Comparison of ENCODE assay signal across 13 cellular contexts in the genomic region with DNA sequence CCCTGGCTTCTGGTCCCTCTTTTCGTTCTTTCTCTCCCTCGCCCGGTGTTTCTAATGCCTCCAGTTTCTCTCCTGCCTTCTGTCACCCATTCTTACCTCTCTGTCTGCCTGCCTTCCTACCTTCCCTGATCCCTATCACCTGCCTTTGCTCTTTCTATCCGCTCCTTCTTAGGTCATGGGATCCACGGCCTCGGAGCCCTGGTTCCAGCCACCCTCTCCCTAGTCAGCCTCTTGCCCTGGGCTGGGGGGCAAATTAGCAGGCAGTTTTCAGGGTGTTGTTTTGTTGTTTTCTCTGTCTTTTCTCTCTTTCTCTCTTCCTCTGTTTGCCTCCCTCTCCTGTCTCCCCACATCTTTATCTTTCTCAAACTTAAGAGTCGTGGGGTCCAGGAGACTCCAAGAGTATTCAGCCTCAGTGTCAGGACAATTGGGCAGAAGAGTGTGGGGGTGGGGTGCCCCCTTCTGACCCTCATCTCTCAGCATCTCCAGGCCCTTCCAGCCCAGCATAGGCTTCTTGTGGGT. TPM values are rescaled to one million over a fixed set of nuclear protein-coding genes. Genes with fewer than 3 reads are reported as not detected.
DNase-seq lines count a peak whose midpoint lies in the region; ATAC-seq, FAIRE-seq and TF ChIP-seq lines count a peak whose summit lies in the region.
"Had no signal": no experiment of that assay in that cellular context is flagged by ENCODE, and none has a peak within 500 bp of the region (broad histone marks: within the 10 kb centered on the region; RNA-seq: fewer than 3 reads in every experiment).

No MANE protein-coding gene starts in this region.

- no peak overlapping the region for H3K4me2 ChIP-seq in GM12878 (ENCODE audit: control insufficient read depth, insufficient read depth)

- no peak for TF ChIP-seq RAD21 in GM12878 (IDR thresholded peaks at IDR 0.05; ENCODE audit: insufficient read depth, low read depth, low read length)

- peaks cover 0 to 2% (median 0%) of the 10 kb centered on the region in 8 donors for H3K9me3 Mint-ChIP-seq in CD4-positive, alpha-beta memory T cell
- H3K9me3 Mint-ChIP-seq in natural killer cell, result no peaks in the 10 kb centered on the region

- WGBS in GM12878 (ENCODE audit: insufficient coverage, insufficient replicate concordance, low lambda C conversion rate, missing lambda C conversion rate), result 14% methylated on average over 7 of the region's 7 CpGs

- in situ Hi-C loops in HAP-1 (cut with MboI; ENCODE audit: low sequenced_read_pairs) (no loop called here), GM12878 (cut with MboI) (no loop called here)

- SMC1A ChIA-PET in GM12878 (lab: Charles Lee; ENCODE audit: uncharacterized antibody, unreplicated experiment), result no interaction called here

- FAIRE-seq in GM12878 (lab: Jason Lieb, UNC), result no peak
- FAIRE-seq: endometrium had no signal

- TF ChIP-seq EP300 in GM12878 (IDR thresholded peaks at IDR 0.05; ENCODE audit: borderline replicate concordance in 1 of 2, control insufficient read depth in 1 of 2, low read depth in 2 of 2, low read length in 2 of 2), result no peak

- ATAC-seq in GM12878, result no peak
- ATAC-seq in natural killer cell, result no peak
- no peak for ATAC-seq in GM21423 (IDR thresholded peaks at IDR 0.05; ENCODE audit: unreplicated experiment)
- ATAC-seq: mucosa of descending colon had no signal

- no peaks in the 10 kb centered on the region for H3K79me2 ChIP-seq in GM12878 (ENCODE audit: control insufficient read depth, insufficient read depth, low read length)

- no peak overlapping the region for H2AFZ ChIP-seq in GM12878 (ENCODE audit: control insufficient read depth, low read depth, low read length)

- H3K27me3 ChIP-seq in CD4-positive, alpha-beta memory T cell (ENCODE audit: insufficient read depth, low read length), result peaks cover 53% of the 10 kb centered on the region
- peaks cover 91% of the 10 kb centered on the region for H3K27me3 ChIP-seq in HAP-1 (ENCODE audit: low read depth)
- H3K27me3 ChIP-seq in GM12878 (replicated peaks in 1 of 2; ENCODE audit: control insufficient read depth in 2 of 2, insufficient read depth in 2 of 2, low read length in 1 of 2), result peaks cover 45 to 46% of the 10 kb centered on the region in 2 experiments

- no peaks in the 10 kb centered on the region for H3K36me3 ChIP-seq in CD4-positive, alpha-beta memory T cell (ENCODE audit: insufficient read depth, low read length)
- no peaks in the 10 kb centered on the region for H3K36me3 ChIP-seq in HAP-1 (replicated peaks)
- no peaks in the 10 kb centered on the region for H3K36me3 ChIP-seq in GM12878 (ENCODE audit: control insufficient read depth in 2 of 2, insufficient read depth in 2 of 2, low read length in 1 of 2)

- POLR2A ChIA-PET in CD4-positive, alpha-beta memory T cell (lab: Charles Lee; ENCODE audit: partially characterized antibody), result no interaction called here
- POLR2A ChIA-PET in GM12878 (lab: Charles Lee), result no interaction called here

- peaks cover 56 to 65% of the 10 kb centered on the region in 2 donors for H3K27me3 Mint-ChIP-seq in CD4-positive, alpha-beta memory T cell
- peaks cover 56 to 65% of the 10 kb centered on the region in 2 donors for H3K27me3 Mint-ChIP-seq in natural killer cell (ENCODE audit: low read depth in 2 of 2)

- peak overlapping the region; percentile 22 to 80 (median 62) for H3K4me3 Mint-ChIP-seq in CD4-positive, alpha-beta memory T cell
- peak overlapping the region; percentile 37 for H3K4me3 Mint-ChIP-seq in natural killer cell

- no peak for TF ChIP-seq POLR2A in GM12878 (IDR thresholded peaks at IDR 0.05; ENCODE audit: low read depth, low read length)

- CTCF ChIA-PET in CD4-positive, alpha-beta memory T cell (lab: Charles Lee; ENCODE audit: partially characterized antibody), result no interaction called here
- CTCF ChIA-PET in GM12878 (lab: Yijun Ruan, JAX), result interaction anchor here (0.7 kb wide), 1 partner anchor 852 kb away, joined by 3 read pairs; no protein-coding TSS in a partner anchor

- H3K9ac ChIP-seq in GM12878 (ENCODE audit: control insufficient read depth, insufficient read depth, low read length), result no peak overlapping the region

- no peak for DNase-seq in CD4-positive, alpha-beta memory T cell
- no peak for DNase-seq in HAP-1 (ENCODE audit: low spot score in 2 of 2)
- no peak for DNase-seq in GM12878 (ENCODE audit: low read depth, low spot score)
- no peak for DNase-seq in natural killer cell
- DNase-seq in SK-N-DZ (ENCODE audit: low spot score), result no peak
- no peak for DNase-seq in SHP77 treated with DMSO at 0.1 percent for 48 hours (lab: John Stamatoyannopoulos, UW)
- DNase-seq in caudate nucleus (lab: John Stamatoyannopoulos, UW), result no peak
- DNase-seq: activated CD4-positive, CD25-positive, alpha-beta regulatory T cell; DMS 273 treated with DMSO at 0.1 percent for 48 hours; mucosa of descending colon; NCI-H2227 treated with DMSO at 0.1 percent for 48 hours had no signal

- RAD21 ChIA-PET in GM12878 (lab: Charles Lee; ENCODE audit: unreplicated experiment), result interaction anchor here (0.7 kb wide), 1 partner anchor 349 kb away, joined by 3 read pairs; no protein-coding TSS in a partner anchor

- peak overlapping the region in 1 of 7 donors; percentile 71 for H3K27ac Mint-ChIP-seq in CD4-positive, alpha-beta memory T cell
- no peak overlapping the region for H3K27ac Mint-ChIP-seq in natural killer cell

- intact Hi-C loops in CD4-positive, alpha-beta memory T cell (cut with micrococcal nuclease), result no loop called here
- intact Hi-C loops in GM12878 (cut with micrococcal nuclease; ENCODE audit: unreplicated experiment) (loop anchor here (10.0 kb wide), 1 partner anchor 128 kb away; no protein-coding TSS in a partner anchor), natural killer cell (cut with micrococcal nuclease) (no loop called here)

- H3K4me1 Mint-ChIP-seq in CD4-positive, alpha-beta memory T cell, result peaks cover 17 to 62% (median 47%) of the 10 kb centered on the region in 4 donors
- peaks cover 12 to 25% of the 10 kb centered on the region in 2 donors for H3K4me1 Mint-ChIP-seq in natural killer cell

- H3K27ac ChIP-seq in CD4-positive, alpha-beta memory T cell (ENCODE audit: low read depth, low read length), result no peak overlapping the region
- no peak overlapping the region for H3K27ac ChIP-seq in GM12878 (ENCODE audit: control insufficient read depth, insufficient read depth)
- no peak overlapping the region for H3K27ac ChIP-seq in caudate nucleus (ENCODE audit: low read depth, low read length)

- no peaks in the 10 kb centered on the region for H3K36me3 Mint-ChIP-seq in CD4-positive, alpha-beta memory T cell
- H3K36me3 Mint-ChIP-seq in natural killer cell, result peaks cover 7% of the 10 kb centered on the region

- no peaks in the 10 kb centered on the region for H3K9me3 ChIP-seq in CD4-positive, alpha-beta memory T cell (ENCODE audit: control insufficient read depth in 1 of 2, low read length in 2 of 2)
- H3K9me3 ChIP-seq in HAP-1 (no peaks in the 10 kb centered on the region), GM12878 (replicated peaks; ENCODE audit: control insufficient read depth, insufficient read depth, low read length) (no peaks in the 10 kb centered on the region)
- H3K9me3 ChIP-seq: mucosa of descending colon had no signal

- BruUV-seq in GM12878 (replicated peaks; lab: Mats Ljungman, UMichigan), result no TSS peak

- H4K20me1 ChIP-seq in GM12878 (ENCODE audit: control insufficient read depth, insufficient read depth), result no peaks in the 10 kb centered on the region

- H3K4me1 ChIP-seq in CD4-positive, alpha-beta memory T cell (ENCODE audit: insufficient read depth, low read length), result peaks cover 35% of the 10 kb centered on the region
- no peaks in the 10 kb centered on the region for H3K4me1 ChIP-seq in HAP-1
- no peaks in the 10 kb centered on the region for H3K4me1 ChIP-seq in GM12878 (ENCODE audit: control insufficient read depth, insufficient read depth, low read length)

- TF ChIP-seq CTCF in GM12878 (IDR thresholded peaks at IDR 0.05 in 2 of 3, conservative IDR thresholded peaks at IDR 0.05 in 1 of 3; ENCODE audit: control insufficient read depth in 2 of 3, extremely low read depth in 1 of 3, insufficient read depth in 1 of 3, low read depth in 3 of 3, low read length in 3 of 3) (no peak), natural killer cell (IDR thresholded peaks at IDR 0.05) (no peak)

- no peak overlapping the region for H3K4me3 ChIP-seq in CD4-positive, alpha-beta memory T cell (ENCODE audit: low read length in 2 of 2)
- peak overlapping the region; percentile 38 for H3K4me3 ChIP-seq in HAP-1
- H3K4me3 ChIP-seq in GM12878, result no peak overlapping the region
- H3K4me3 ChIP-seq: mucosa of descending colon had no signal

TF ChIP-seq in GM12878, 131 proteins besides CTCF, POLR2A, EP300 and RAD21:
- no peak for TF ChIP-seq TCF7 (IDR thresholded peaks at IDR 0.05; ENCODE audit: borderline replicate concordance)
- 0 out of 2 replicates have a peak, but pooled peaks have one; percentile 71 for TF ChIP-seq EZH2 (IDR thresholded peaks at IDR 0.05; ENCODE audit: borderline replicate concordance, control insufficient read depth, low read depth, low read length)
TF ChIP-seq in GM12878: peak in this region for 1.

RNA-seq across cellular contexts. Expression of a gene that starts 1.1 kb away (rescaled TPM):
- total RNA-seq in CD4-positive, alpha-beta memory T cell, result not detected
- polyA plus RNA-seq in CD4-positive, alpha-beta memory T cell, result not detected
- total RNA-seq in GM12878 (2013; cell fraction: nucleolus; rRNA removed), result not detected in 2 replicates
- total RNA-seq in GM12878 (2014; rRNA removed), result not detected in 2 replicates
- total RNA-seq in GM12878 (2014; rRNA removed; fragmentation: Illumina TruSeq; extraction: Trizol), result not detected in 2 replicates
- total RNA-seq in GM12878 (2021), result not detected in 2 replicates
- polyA plus RNA-seq in GM12878 (2011; ENCODE audit: low read depth), result not detected
- polyA plus RNA-seq in GM12878 (2011; rRNA removed), result not detected in 2 replicates
- not detected in 2 replicates for polyA plus RNA-seq in GM12878 (2011; cell fraction: cytosol; rRNA removed)
- 0.10 and 0.15 TPM in 2 replicates for polyA plus RNA-seq in GM12878 (2011; cell fraction: nucleus; rRNA removed)
- polyA plus RNA-seq in GM12878 (2012), result not detected in 2 replicates
- not detected in 2 replicates for polyA plus RNA-seq in GM12878 (2014; fragmentation: Illumina TruSeq; extraction: Trizol)
- not detected for polyA plus RNA-seq in GM12878 (2014; fragmentation: Nextera tagmentation; extraction: Ambion mirVana)
- not detected in 2 replicates for polyA plus RNA-seq in GM12878 (2014; rRNA removed)
- not detected for polyA plus RNA-seq in GM12878 (2016; fragmentation: Nextera tagmentation; extraction: Ambion mirVana)
- not detected in 2 replicates for polyA minus RNA-seq in GM12878 (2011; rRNA and poly(A)+ RNA removed)
- polyA minus RNA-seq in GM12878 (2011; cell fraction: cytosol; rRNA and poly(A)+ RNA removed), result not detected in 2 replicates
- polyA minus RNA-seq in GM12878 (2011; cell fraction: nucleus; rRNA and poly(A)+ RNA removed), result not detected in 2 replicates
- total RNA-seq in natural killer cell, result not detected
- not detected in 2 replicates for polyA plus RNA-seq in SK-N-DZ (2014; cell fraction: cytosol; rRNA removed)
- polyA plus RNA-seq in SK-N-DZ (2014; cell fraction: nucleus; rRNA removed), result not detected in 2 replicates
- total RNA-seq: mucosa of descending colon had no signal
